Comparison of ENCODE assay signal across 1 cellular context in the genomic region with DNA sequence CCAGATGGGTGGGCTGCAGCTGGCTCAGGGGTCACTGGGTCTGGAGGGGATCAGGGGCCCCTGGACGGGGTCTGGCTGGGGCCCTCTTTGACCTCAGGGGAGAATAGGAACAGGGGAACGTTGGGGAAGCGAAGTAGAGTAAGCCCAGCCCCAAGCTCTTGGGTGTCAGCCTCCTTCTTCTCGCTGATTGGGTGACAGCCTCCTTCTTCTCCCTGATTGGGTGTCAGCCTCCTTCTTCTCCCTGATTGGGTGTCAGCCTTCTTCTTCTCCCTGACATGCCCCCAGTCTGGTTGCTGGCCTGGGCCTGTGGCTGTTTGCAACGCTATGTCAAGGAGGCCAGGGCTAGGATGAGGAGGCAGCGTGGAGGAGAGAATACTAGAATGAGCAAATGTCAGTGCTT.
TF ChIP-seq lines count a peak whose summit lies in the region.

No MANE protein-coding gene starts in this region.

TF ChIP-seq in GM23338, 12 proteins besides CTCF, POLR2A, EP300 and RAD21 (continued from another document):
- TF ChIP-seq CREB1 (CRISPR knock-in tag; IDR thresholded peaks at IDR 0.05; ENCODE audit: low read depth) = no peak
- TF ChIP-seq JUNB (IDR thresholded peaks at IDR 0.05; ENCODE audit: unreplicated experiment) = no peak
